8 cellular contexts compared by ENCODE assay signal in genomic region chr5:178205010-178205748, GRCh38. TPM values are rescaled to one million over a fixed set of nuclear protein-coding genes. Genes with fewer than 3 reads are reported as not detected.
A peak's percentile ranks its signal among the peaks of the same experiment; 100 is the strongest.
DNase-seq lines count a peak whose midpoint lies in the region; ATAC-seq and TF ChIP-seq lines count a peak whose summit lies in the region.

No MANE protein-coding gene starts in this region.

- TF ChIP-seq CTCF in endothelial cell (IDR thresholded peaks at IDR 0.05; ENCODE audit: unreplicated experiment): no peak

- peak; percentile 34 for ATAC-seq in GM18520 (IDR thresholded peaks at IDR 0.05; ENCODE audit: unreplicated experiment)
- ATAC-seq in HG03045 (IDR thresholded peaks at IDR 0.05; ENCODE audit: unreplicated experiment): peak; percentile 52

- peaks cover 37% of the 10 kb centered on the region for H3K36me3 Mint-ChIP-seq in endothelial cell (ENCODE audit: low read depth, unreplicated experiment)

- peak; percentile 95 for DNase-seq in AG08395 (ENCODE audit: low spot score)
- DNase-seq in NCI-H526 treated with DMSO at 0.1 percent for 48 hours (lab: John Stamatoyannopoulos, UW): peak; percentile 8
- DNase-seq in activated CD8-positive, alpha-beta memory T cell treated with anti-CD3 and anti-CD28 coated beads, Interleukin-2, amount 50 U/mL, for 24 hours (ENCODE audit: extremely low read depth): peak; percentile 41
- peak; percentile 72 for DNase-seq in endothelial cell (ENCODE audit: low spot score)
- peak; percentile 68 for DNase-seq in midbrain (lab: John Stamatoyannopoulos, UW)
- DNase-seq in stimulated activated CD8-positive, alpha-beta memory T cell treated with anti-CD3 and anti-CD28 coated beads, Interleukin-2, amount 100 ng/mL, for 1 hour (ENCODE audit: low read depth in 2 of 2): peak; percentile 47 to 54

- peaks cover 32% of the 10 kb centered on the region for H3K4me1 Mint-ChIP-seq in endothelial cell (ENCODE audit: unreplicated experiment)

- no peak overlapping the region for H3K27ac Mint-ChIP-seq in endothelial cell (ENCODE audit: unreplicated experiment)

- H3K4me3 Mint-ChIP-seq in endothelial cell (ENCODE audit: unreplicated experiment): peak overlapping the region; percentile 87

- H3K27me3 Mint-ChIP-seq in endothelial cell (ENCODE audit: unreplicated experiment): peaks cover 13% of the 10 kb centered on the region

- no peaks in the 10 kb centered on the region for H3K9me3 Mint-ChIP-seq in endothelial cell (ENCODE audit: unreplicated experiment)

RNA-seq across cellular contexts. Expression of gene HNRNPAB, which starts 0.8 kb away (rescaled TPM):
- total RNA-seq in endothelial cell (ENCODE audit: unreplicated experiment): 162 TPM

RNA-seq across cellular contexts. Expression of gene GMCL2, which starts 18.0 kb away (rescaled TPM):
- total RNA-seq in endothelial cell (ENCODE audit: unreplicated experiment): not detected

RNA-seq across cellular contexts. Expression of gene PHYKPL, which starts 27.4 kb away (rescaled TPM):
- 53.1 TPM for total RNA-seq in endothelial cell (ENCODE audit: unreplicated experiment)

RNA-seq across cellular contexts. Expression of gene NHP2, which starts 51.5 kb away (rescaled TPM):
- total RNA-seq in endothelial cell (ENCODE audit: unreplicated experiment): 84.7 TPM

Comparison
In these comparisons a context has a peak if more than half of its experiments do, and no peak if none do; other contexts are left out.
1. Peak in every context shown above with its lines: DNase-seq and ATAC-seq.
2. DNase-seq: peak in every context shown above with its lines; median percentile 95 in AG08395; 72 in endothelial cell; 68 in midbrain; 50 in stimulated activated CD8-positive, alpha-beta memory T cell treated with anti-CD3 and anti-CD28 coated beads, Interleukin-2, amount 100 ng/mL, for 1 hour; 41 in activated CD8-positive, alpha-beta memory T cell treated with anti-CD3 and anti-CD28 coated beads, Interleukin-2, amount 50 U/mL, for 24 hours; 8 in NCI-H526 treated with DMSO at 0.1 percent for 48 hours.